ENCODE assay signal across 8 cellular contexts in genomic region chr22:38755155-38755910, GRCh38. TPM values are rescaled to one million over a fixed set of nuclear protein-coding genes. Genes with fewer than 3 reads are reported as not detected.
DNase-seq lines count a peak whose midpoint lies in the region; ATAC-seq, FAIRE-seq and TF ChIP-seq lines count a peak whose summit lies in the region.

No MANE protein-coding gene starts in this region.

- peak; percentile 86 for DNase-seq in EH (ENCODE audit: low read depth)
- DNase-seq in Jurkat, Clone E6-1 (ENCODE audit: low read depth, low spot score) = no peak
- peak in 3 of 4 experiments; percentile 19 to 47 (median 37) for DNase-seq in activated CD4-positive, CD25-positive, alpha-beta regulatory T cell (lab: John Stamatoyannopoulos, UW)
- peak; percentile 79 for DNase-seq in dermis blood vessel endothelial cell
- DNase-seq in left colon = peak; percentile 93 to 94
- peak; percentile 52 to 53 for DNase-seq in stimulated activated CD4-positive, alpha-beta T cell treated with anti-CD3 and anti-CD28 coated beads, Interleukin-2, amount 100 ng/mL, for 24 hours
- no peak for DNase-seq in D721Med (ENCODE audit: insufficient read length, low spot score)

- no peak for FAIRE-seq in D721Med (lab: Jason Lieb, UNC)

- TF ChIP-seq CTCF in D721Med (IDR thresholded peaks at IDR 0.05; ENCODE audit: insufficient read depth, missing control alignments) = no peak

- H3K4me3 ChIP-seq in Jurkat, Clone E6-1 (ENCODE audit: low read length) = peak overlapping the region; percentile 79

- intact Hi-C loops in left colon (cut with DNase I, micrococcal nuclease) = no loop called here

- peak; percentile 21 for ATAC-seq in GM21529 (IDR thresholded peaks at IDR 0.05; ENCODE audit: unreplicated experiment)
- peak; percentile 78 for ATAC-seq in left colon

RNA-seq across cellular contexts. Expression of gene SUN2, which starts 0.5 kb away (rescaled TPM):
- polyA plus RNA-seq in Jurkat, Clone E6-1 (2012; ENCODE audit: insufficient read depth, insufficient read length) = 64.5 TPM
- total RNA-seq in dermis blood vessel endothelial cell (186 and 260 TPM in 2 replicates), left colon (100 to 1,000 TPM; 143 to 148 TPM)

RNA-seq across cellular contexts. Expression of gene DNAL4, which starts 38.6 kb away (rescaled TPM):
- 17.1 TPM for polyA plus RNA-seq in Jurkat, Clone E6-1 (2012; ENCODE audit: insufficient read depth, insufficient read length)
- 15.3 and 16.3 TPM in 2 replicates for total RNA-seq in dermis blood vessel endothelial cell
- total RNA-seq in left colon = 10 to 100 TPM; 14.4 to 16.8 TPM

RNA-seq across cellular contexts. Expression of gene GTPBP1, which starts 49.6 kb away (rescaled TPM):
- polyA plus RNA-seq in Jurkat, Clone E6-1 (2012; ENCODE audit: insufficient read depth, insufficient read length) = 45.2 TPM
- 35.1 and 46.7 TPM in 2 replicates for total RNA-seq in dermis blood vessel endothelial cell
- 10 to 100 TPM; 66.6 to 72.6 TPM for total RNA-seq in left colon

RNA-seq across cellular contexts. Expression of gene JOSD1, which starts 54.6 kb away (rescaled TPM):
- polyA plus RNA-seq in Jurkat, Clone E6-1 (2012; ENCODE audit: insufficient read depth, insufficient read length) = 42.9 TPM
- 98.4 and 117 TPM in 2 replicates for total RNA-seq in dermis blood vessel endothelial cell
- total RNA-seq in left colon = 100 to 1,000 TPM in 1 of 2 donors, 10 to 100 TPM in 1; 93.1 to 144 TPM

Comparison
In these comparisons a context has a peak if more than half of its experiments do, and no peak if none do; other contexts are left out.
1. DNase-seq: peak in EH (single experiment), activated CD4-positive, CD25-positive, alpha-beta regulatory T cell (3 of 4), dermis blood vessel endothelial cell (single experiment), left colon (2 of 2) and stimulated activated CD4-positive, alpha-beta T cell treated with anti-CD3 and anti-CD28 coated beads, Interleukin-2, amount 100 ng/mL, for 24 hours (2 of 2); none in Jurkat, Clone E6-1 (single experiment) and D721Med (single experiment).